17 cellular contexts compared by ENCODE assay signal in the genomic region with DNA sequence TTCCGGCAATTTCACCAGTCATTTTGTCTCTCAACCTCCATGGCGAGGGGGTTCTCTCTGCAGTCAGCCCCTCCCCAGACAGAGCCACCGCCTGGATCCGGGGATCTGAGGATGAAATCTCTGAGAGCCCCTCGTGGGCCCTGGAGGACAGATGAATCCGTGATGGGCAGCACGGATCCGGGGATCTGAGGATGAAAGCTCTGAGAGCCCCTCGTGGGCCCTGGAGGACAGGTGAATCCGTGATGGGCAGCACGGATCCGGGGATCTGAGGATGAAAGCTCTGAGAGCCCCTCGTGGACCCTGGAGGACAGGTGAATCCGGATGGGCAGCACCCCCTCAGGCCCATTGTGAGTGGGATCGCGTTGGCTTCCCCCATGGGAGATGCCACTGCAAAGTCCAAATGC.
DNase-seq lines count a peak whose midpoint lies in the region; ATAC-seq, FAIRE-seq and TF ChIP-seq lines count a peak whose summit lies in the region.
"Had no signal": no experiment of that assay in that cellular context is flagged by ENCODE, and none has a peak within 500 bp of the region (broad histone marks: within the 10 kb centered on the region; RNA-seq: fewer than 3 reads in every experiment).

No MANE protein-coding gene starts in this region.

- no peaks in the 10 kb centered on the region for H3K9me2 ChIP-seq in Karpas-422 (replicated peaks; ENCODE audit: insufficient read depth, low read length)

- no peak overlapping the region for H3K4me3 ChIP-seq in BLaER1 treated with 17β-estradiol and CSF1 and Interleukin-3, amounts not matched to agents 10 nM and 100 nM
- H3K4me3 ChIP-seq in Peyer's patch: no peak overlapping the region
- no peak overlapping the region for H3K4me3 ChIP-seq in kidney (ENCODE audit: low read length in 2 of 2)
- no peak overlapping the region for H3K4me3 ChIP-seq in Karpas-422 (ENCODE audit: low read length)
- H3K4me3 ChIP-seq: GM23338 had no signal

- BruUV-seq in MCF 10A (replicated peaks; lab: Mats Ljungman, UMichigan): no TSS peak

- no peaks in the 10 kb centered on the region for H3K79me2 ChIP-seq in Karpas-422 (ENCODE audit: low read length)

- TF ChIP-seq POLR2A in Peyer's patch (IDR thresholded peaks at IDR 0.05): no peak

- H2AFZ ChIP-seq in Karpas-422 (ENCODE audit: low read length): no peak overlapping the region
- H2AFZ ChIP-seq: GM23338 had no signal

- no peak for FAIRE-seq in kidney (lab: Jason Lieb, UNC)
- FAIRE-seq: A204.1, H54 had no signal

- H3K4me3 Mint-ChIP-seq in MCF 10A (ENCODE audit: unreplicated experiment): no peak overlapping the region
- H3K4me3 Mint-ChIP-seq: CD8-positive, alpha-beta T cell; GM23338 had no signal

- peak overlapping the region; percentile 69 to 90 (median 82); a peak in 21 of 22 replicates for H3K4me2 ChIP-seq in BLaER1 treated with 17β-estradiol and CSF1 and Interleukin-3, amounts not matched to agents 10 nM and 100 nM
- H3K4me2 ChIP-seq in Karpas-422 (ENCODE audit: low read depth, low read length, poor library complexity, severe bottlenecking): no peak overlapping the region
- H3K4me2 ChIP-seq: GM23338 had no signal

- H3K4me1 Mint-ChIP-seq in MCF 10A (ENCODE audit: insufficient read depth, unreplicated experiment): no peaks in the 10 kb centered on the region

- peaks cover 0 to 14% (median 3%) of the 10 kb centered on the region in 11 experiments; a peak in 8 of 22 replicates for H4K20me1 ChIP-seq in BLaER1 treated with 17β-estradiol and CSF1 and Interleukin-3, amounts not matched to agents 10 nM and 100 nM
- no peaks in the 10 kb centered on the region for H4K20me1 ChIP-seq in Karpas-422 (ENCODE audit: insufficient read depth, low read depth, low read length)

- H3K27ac Mint-ChIP-seq in MCF 10A (ENCODE audit: low read depth, unreplicated experiment): no peak overlapping the region
- H3K27ac Mint-ChIP-seq: CD8-positive, alpha-beta T cell; GM23338 had no signal

- TF ChIP-seq CTCF in Peyer's patch (IDR thresholded peaks at IDR 0.05) (no peak), kidney (IDR thresholded peaks at IDR 0.05; ENCODE audit: borderline replicate concordance, extremely low read depth, insufficient read depth) (no peak), MCF 10A (IDR thresholded peaks at IDR 0.05; ENCODE audit: unreplicated experiment) (no peak)

- peaks cover 39% of the 10 kb centered on the region for H3K27me3 Mint-ChIP-seq in MCF 10A (ENCODE audit: insufficient read depth, unreplicated experiment)

- H3K36me3 Mint-ChIP-seq in MCF 10A (ENCODE audit: insufficient read depth, unreplicated experiment): no peaks in the 10 kb centered on the region
- H3K36me3 Mint-ChIP-seq: CD8-positive, alpha-beta T cell had no signal

- intact Hi-C loops in kidney (cut with DNase I): no loop called here
- intact Hi-C loops in MCF 10A (cut with micrococcal nuclease): no loop called here

- no peaks in the 10 kb centered on the region for H3K9me3 ChIP-seq in BLaER1 treated with 17β-estradiol and CSF1 and Interleukin-3, amounts not matched to agents 10 nM and 100 nM (replicated peaks in 1 of 11)
- no peaks in the 10 kb centered on the region for H3K9me3 ChIP-seq in Peyer's patch
- no peaks in the 10 kb centered on the region for H3K9me3 ChIP-seq in kidney (ENCODE audit: control insufficient read depth in 1 of 2, low read length in 2 of 2)
- H3K9me3 ChIP-seq in Karpas-422 (ENCODE audit: low read length): no peaks in the 10 kb centered on the region

- POLR2A ChIA-PET in MCF 10A (lab: Yijun Ruan, JAX): no interaction called here

- CTCF ChIA-PET in MCF 10A (lab: Yijun Ruan, JAX): no interaction called here

- peaks cover 39 to 88% (median 82%) of the 10 kb centered on the region in 10 experiments for H3K4me1 ChIP-seq in BLaER1 treated with 17β-estradiol and CSF1 and Interleukin-3, amounts not matched to agents 10 nM and 100 nM
- H3K4me1 ChIP-seq in Peyer's patch: no peaks in the 10 kb centered on the region
- H3K4me1 ChIP-seq in kidney (ENCODE audit: control insufficient read depth in 1 of 2, insufficient read depth in 1 of 2, low read depth in 1 of 2, low read length in 2 of 2): no peaks in the 10 kb centered on the region
- no peaks in the 10 kb centered on the region for H3K4me1 ChIP-seq in Karpas-422 (ENCODE audit: low read length)

- peaks cover 0 to 41% (median 0%) of the 10 kb centered on the region in 11 experiments; a peak in 8 of 22 replicates for H3K27me3 ChIP-seq in BLaER1 treated with 17β-estradiol and CSF1 and Interleukin-3, amounts not matched to agents 10 nM and 100 nM
- H3K27me3 ChIP-seq in Peyer's patch (no peaks in the 10 kb centered on the region), Karpas-422 (ENCODE audit: low read length) (no peaks in the 10 kb centered on the region)

- no peak overlapping the region for H3K27ac ChIP-seq in BLaER1 treated with 17β-estradiol and CSF1 and Interleukin-3, amounts not matched to agents 10 nM and 100 nM
- no peak overlapping the region for H3K27ac ChIP-seq in Peyer's patch
- H3K27ac ChIP-seq in kidney (ENCODE audit: low read depth in 2 of 2, low read length in 2 of 2): no peak overlapping the region
- no peak overlapping the region for H3K27ac ChIP-seq in Karpas-422 (ENCODE audit: low read length)
- H3K27ac ChIP-seq: HL-60 had no signal

- no peaks in the 10 kb centered on the region for H3K36me3 ChIP-seq in BLaER1 treated with 17β-estradiol and CSF1 and Interleukin-3, amounts not matched to agents 10 nM and 100 nM
- H3K36me3 ChIP-seq in Peyer's patch (no peaks in the 10 kb centered on the region), kidney (ENCODE audit: control insufficient read depth in 1 of 2, insufficient read depth in 2 of 2, low read length in 2 of 2) (no peaks in the 10 kb centered on the region), Karpas-422 (ENCODE audit: insufficient read depth, low read length) (no peaks in the 10 kb centered on the region)

- peak in 2 of 3 donors; percentile 24 to 39 for DNase-seq in Peyer's patch
- peak; percentile 51 for DNase-seq in kidney
- DNase-seq in MCF 10A (ENCODE audit: unreplicated experiment): no peak
- DNase-seq in Karpas-422: no peak
- DNase-seq: ACHN, Calu3, DMS79 treated with DMSO at 0.1 percent for 48 hours, GF-D8, HCEC 1CT, IMR-90 had no signal

- peak overlapping the region in 1 of 11 experiments; percentile 37; a peak in 1 of 22 replicates for H3K9ac ChIP-seq in BLaER1 treated with 17β-estradiol and CSF1 and Interleukin-3, amounts not matched to agents 10 nM and 100 nM
- H3K9ac ChIP-seq in kidney (ENCODE audit: low read length in 2 of 2) (no peak overlapping the region), Karpas-422 (ENCODE audit: low read length) (no peak overlapping the region)

- no peaks in the 10 kb centered on the region for H3K9me3 Mint-ChIP-seq in MCF 10A (ENCODE audit: unreplicated experiment)
- H3K9me3 Mint-ChIP-seq: CD8-positive, alpha-beta T cell had no signal

- no peak for ATAC-seq in HG03521 (IDR thresholded peaks at IDR 0.05; ENCODE audit: unreplicated experiment)
- ATAC-seq: CD8-positive, alpha-beta T cell; GM23338 had no signal

Comparison
In these comparisons a context has a peak if more than half of its experiments do, and no peak if none do; other contexts are left out.
1. DNase-seq: peak in Peyer's patch (2 of 3) and kidney (single experiment); none in MCF 10A (single experiment) and Karpas-422 (single experiment).